Comparison of ENCODE assay signal across 1 cellular context in genomic region chr11:10858505-10859360, GRCh38.
TF ChIP-seq lines count a peak whose summit lies in the region.

No MANE protein-coding gene starts in this region.

TF ChIP-seq in K562, 482 proteins besides CTCF, POLR2A, EP300 and RAD21 (continued from another document and continues in another):
- no peak for TF ChIP-seq ETS1 (conservative IDR thresholded peaks at IDR 0.05; ENCODE audit: control insufficient read depth, low read depth, low read length)
- TF ChIP-seq ILF3 (IDR thresholded peaks at IDR 0.05; ENCODE audit: borderline replicate concordance): no peak
- no peak for TF ChIP-seq MYBL2 (IDR thresholded peaks at IDR 0.05; ENCODE audit: low read depth)
- no peak for TF ChIP-seq MYBL2 (CRISPR knock-in tag; IDR thresholded peaks at IDR 0.05; ENCODE audit: borderline replicate concordance)
- TF ChIP-seq CBX1 (IDR thresholded peaks at IDR 0.05; ENCODE audit: low read depth): peak; percentile 32; the same call in 1 of the 2 replicates
- no peak for TF ChIP-seq GTF2B (IDR thresholded peaks at IDR 0.05; ENCODE audit: extremely low read depth, insufficient read length)
- TF ChIP-seq RUNX1 (IDR thresholded peaks at IDR 0.05; ENCODE audit: low read depth): no peak
- TF ChIP-seq ZNF699 (CRISPR knock-in tag; IDR thresholded peaks at IDR 0.05; ENCODE audit: insufficient replicate concordance): no peak
- no peak for TF ChIP-seq HNRNPK (IDR thresholded peaks at IDR 0.05; ENCODE audit: low read depth, low read length, poor library complexity, severe bottlenecking)
- TF ChIP-seq GATA2 (CRISPR knock-in tag; IDR thresholded peaks at IDR 0.05): no peak
- no peak for TF ChIP-seq HBP1 (CRISPR knock-in tag; IDR thresholded peaks at IDR 0.05)
- no peak for TF ChIP-seq BCL6 (CRISPR knock-in tag; IDR thresholded peaks at IDR 0.05)
- TF ChIP-seq HDAC1 (IDR thresholded peaks at IDR 0.05): no peak
- peak; percentile 34 for TF ChIP-seq CHD1 (IDR thresholded peaks at IDR 0.05; ENCODE audit: low read length)
- no peak for TF ChIP-seq ZNF780A (CRISPR knock-in tag; IDR thresholded peaks at IDR 0.05)
- TF ChIP-seq NFE2 (IDR thresholded peaks at IDR 0.05; ENCODE audit: low read depth): no peak
- TF ChIP-seq TARDBP (IDR thresholded peaks at IDR 0.05): no peak
- TF ChIP-seq HNRNPUL1 (IDR thresholded peaks at IDR 0.05; ENCODE audit: low read length): no peak
- TF ChIP-seq ZNF507 (tag; conservative IDR thresholded peaks at IDR 0.05): no peak
- TF ChIP-seq TBL1XR1 (IDR thresholded peaks at IDR 0.05; ENCODE audit: low read length in 2 of 2): no peak
- no peak for TF ChIP-seq ZNF668 (CRISPR knock-in tag; IDR thresholded peaks at IDR 0.05)
- TF ChIP-seq ZNF324 (CRISPR knock-in tag; IDR thresholded peaks at IDR 0.05): no peak
- TF ChIP-seq ETV6 (IDR thresholded peaks at IDR 0.05; ENCODE audit: borderline replicate concordance in 1 of 2, low read depth in 2 of 2, low read length in 1 of 2): peak in 1 of 2 experiments; percentile 7; a peak in 2 of 4 replicates
- TF ChIP-seq ETV6 (CRISPR knock-in tag; IDR thresholded peaks at IDR 0.05; ENCODE audit: borderline replicate concordance): peak; percentile 76; the same call in 1 of the 2 replicates
- peak; percentile 90; the same call in 1 of the 2 replicates for TF ChIP-seq FOXK1 (CRISPR knock-in tag; IDR thresholded peaks at IDR 0.05; ENCODE audit: borderline replicate concordance)
- no peak for TF ChIP-seq DMBX1 (CRISPR knock-in tag; IDR thresholded peaks at IDR 0.05; ENCODE audit: borderline replicate concordance)
- TF ChIP-seq ZFPM2 (CRISPR knock-in tag; IDR thresholded peaks at IDR 0.05): no peak
- 0 out of 2 replicates have a peak, but pooled peaks have one; percentile 14 for TF ChIP-seq ZBTB17 (CRISPR knock-in tag; IDR thresholded peaks at IDR 0.05)
- TF ChIP-seq HOXB6 (CRISPR knock-in tag; IDR thresholded peaks at IDR 0.05; ENCODE audit: borderline replicate concordance): no peak
- TF ChIP-seq ZNF165 (CRISPR knock-in tag; IDR thresholded peaks at IDR 0.05; ENCODE audit: borderline replicate concordance): no peak
- no peak; the same call in 1 of the 2 replicates for TF ChIP-seq HMBOX1 (IDR thresholded peaks at IDR 0.05)
- TF ChIP-seq RAD51 (IDR thresholded peaks at IDR 0.05; ENCODE audit: borderline replicate concordance, low read depth): no peak
- peak in 1 of 2 experiments; percentile 31 for TF ChIP-seq AFF1 (IDR thresholded peaks at IDR 0.05; ENCODE audit: low read depth in 1 of 2, partially characterized antibody in 2 of 2)
- 0 out of 2 replicates have a peak, but pooled peaks have one; percentile 21 for TF ChIP-seq KLF13 (tag; IDR thresholded peaks at IDR 0.05; ENCODE audit: borderline replicate concordance, low read depth)
- no peak for TF ChIP-seq SIX5 (IDR thresholded peaks at IDR 0.05; ENCODE audit: borderline replicate concordance in 1 of 2, insufficient read depth in 1 of 2, low read depth in 1 of 2, low read length in 2 of 2)
- 0 out of 2 replicates have a peak, but pooled peaks have one; percentile 41 for TF ChIP-seq E4F1 (CRISPR knock-in tag; IDR thresholded peaks at IDR 0.05; ENCODE audit: borderline replicate concordance)
- 0 out of 2 replicates have a peak, but pooled peaks have one; percentile 0 for TF ChIP-seq ZEB2 (IDR thresholded peaks at IDR 0.05)
- no peak for TF ChIP-seq NFIX (CRISPR knock-in tag; IDR thresholded peaks at IDR 0.05; ENCODE audit: low read depth)
- no peak for TF ChIP-seq ZNF41 (CRISPR knock-in tag; conservative IDR thresholded peaks at IDR 0.05)
- TF ChIP-seq SMAD1 (IDR thresholded peaks at IDR 0.05; ENCODE audit: low read depth, low read length, partially characterized antibody): no peak
- TF ChIP-seq FOSL1 (tag; conservative IDR thresholded peaks at IDR 0.05): peak; percentile 34; the same call in 1 of the 2 replicates
- no peak for TF ChIP-seq ZNF239 (CRISPR knock-in tag; IDR thresholded peaks at IDR 0.05)
- TF ChIP-seq USF2 (CRISPR knock-in tag; IDR thresholded peaks at IDR 0.05): no peak
- TF ChIP-seq GABPB1 (CRISPR knock-in tag; IDR thresholded peaks at IDR 0.05): peak; percentile 58
- no peak for TF ChIP-seq CEBPG (CRISPR knock-in tag; IDR thresholded peaks at IDR 0.05)
- 0 out of 4 replicates have a peak, but pooled peaks of 1 of the 2 experiments have one; percentile 32 for TF ChIP-seq CEBPG (tag; conservative IDR thresholded peaks at IDR 0.05 in 1 of 2, IDR thresholded peaks at IDR 0.05 in 1 of 2)
- TF ChIP-seq ZFX (CRISPR knock-in tag; IDR thresholded peaks at IDR 0.05): peak; percentile 94
- no peak for TF ChIP-seq ZBTB26 (CRISPR knock-in tag; IDR thresholded peaks at IDR 0.05)
- 0 out of 2 replicates have a peak, but pooled peaks have one; percentile 49 for TF ChIP-seq ARID4B (CRISPR knock-in tag; IDR thresholded peaks at IDR 0.05)
- TF ChIP-seq RBBP5 (IDR thresholded peaks at IDR 0.05; ENCODE audit: borderline replicate concordance, insufficient read depth, low read length, poor library complexity, severe bottlenecking): peak; percentile 84
- TF ChIP-seq PHF8 (IDR thresholded peaks at IDR 0.05; ENCODE audit: borderline replicate concordance, low read length): peak; percentile 28; the same call in 1 of the 2 replicates
